In the genomic region with DNA sequence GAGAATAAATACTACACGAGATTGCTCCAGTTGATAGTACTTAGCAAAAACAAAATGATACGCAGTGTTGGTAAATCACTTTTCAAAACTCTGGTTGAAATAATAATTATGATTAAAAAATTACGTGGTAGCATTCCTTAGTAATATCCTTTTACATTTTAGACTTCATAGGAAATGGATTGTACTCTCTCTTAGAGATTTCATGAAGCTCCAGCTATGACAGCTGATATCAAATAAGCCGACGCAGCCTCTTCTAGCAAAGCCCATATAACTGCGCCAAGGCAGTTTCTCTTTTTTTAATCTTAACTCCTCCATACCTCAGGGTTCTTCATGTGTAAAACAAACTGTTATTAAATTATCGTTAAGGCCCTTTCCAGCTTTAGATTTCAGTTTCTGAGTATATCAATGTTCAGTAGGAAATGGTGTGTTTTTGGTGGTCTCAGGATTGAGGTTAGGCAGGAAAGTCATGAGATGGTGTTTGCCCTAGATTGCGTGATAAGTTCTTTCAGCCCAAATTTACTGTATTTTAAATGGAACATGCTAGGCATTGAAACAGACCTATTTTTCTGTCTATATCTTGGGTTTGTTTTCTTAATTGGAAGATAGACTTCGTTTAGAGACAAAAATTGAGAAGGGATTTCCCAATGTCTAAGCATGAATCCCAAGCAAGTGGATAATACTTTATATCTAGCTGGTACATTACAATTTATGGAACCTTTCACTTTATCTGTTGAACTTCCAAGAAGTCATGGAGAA, we compare ENCODE assay signal across 8 cellular contexts. TPM values are rescaled to one million over a fixed set of nuclear protein-coding genes. Genes with fewer than 3 reads are reported as not detected.
DNase-seq lines count a peak whose midpoint lies in the region; ATAC-seq and TF ChIP-seq lines count a peak whose summit lies in the region.

No MANE protein-coding gene starts in this region.

- peak overlapping the region; percentile 99 for H3K27ac ChIP-seq in left ventricle myocardium inferior (replicated peaks)
- no peak overlapping the region for H3K27ac ChIP-seq in aorta (ENCODE audit: low read depth in 1 of 2, low read length in 2 of 2)

- H3K27me3 ChIP-seq in left ventricle myocardium inferior (ENCODE audit: low read depth) (no peaks in the 10 kb centered on the region), aorta (ENCODE audit: control insufficient read depth in 1 of 2, insufficient read depth in 2 of 2, low read length in 1 of 2) (no peaks in the 10 kb centered on the region)

- TF ChIP-seq CTCF in left ventricle myocardium inferior (IDR thresholded peaks at IDR 0.05; ENCODE audit: borderline replicate concordance) (no peak), MCF 10A (IDR thresholded peaks at IDR 0.05; ENCODE audit: unreplicated experiment) (no peak)

- H3K36me3 Mint-ChIP-seq in MCF 10A (ENCODE audit: insufficient read depth, unreplicated experiment): peaks cover 21% of the 10 kb centered on the region

- H3K27ac Mint-ChIP-seq in MCF 10A (ENCODE audit: low read depth, unreplicated experiment): peak overlapping the region; percentile 95

- intact Hi-C loops in left ventricle myocardium inferior (cut with micrococcal nuclease) (no loop called here), Right ventricle myocardium inferior (cut with DNase I) (loop anchor here (2.0 kb wide), 1 partner anchor 86 kb away; no protein-coding TSS in a partner anchor), MCF 10A (cut with micrococcal nuclease) (no loop called here), aorta (cut with DNase I) (no loop called here)

- POLR2A ChIA-PET in MCF 10A (lab: Yijun Ruan, JAX): interaction anchor here (0.6 to 7.8 kb wide), 6 partner anchors 14 to 267 kb away, joined by 4 to 92 read pairs (median 5); a partner anchor contains a TSS

- H3K9me3 ChIP-seq in left ventricle myocardium inferior (replicated peaks): no peaks in the 10 kb centered on the region
- H3K9me3 ChIP-seq in aorta (ENCODE audit: control insufficient read depth, low read length): no peaks in the 10 kb centered on the region

- H3K4me1 ChIP-seq in left ventricle myocardium inferior (peaks cover 54% of the 10 kb centered on the region), aorta (ENCODE audit: control insufficient read depth in 1 of 2, insufficient read depth in 2 of 2, low read length in 2 of 2) (peaks cover 0 to 4% of the 10 kb centered on the region in 2 donors)

- CTCF ChIA-PET in MCF 10A (lab: Yijun Ruan, JAX): interaction anchor here (0.6 to 3.4 kb wide), 4 partner anchors 17 to 1598 kb away, joined by 3 to 22 read pairs (median 3); no protein-coding TSS in a partner anchor

- peaks cover 10% of the 10 kb centered on the region for H3K36me3 ChIP-seq in left ventricle myocardium inferior
- no peaks in the 10 kb centered on the region for H3K36me3 ChIP-seq in aorta (ENCODE audit: control insufficient read depth in 1 of 2, insufficient read depth in 2 of 2, low read length in 1 of 2)

- H3K9me3 Mint-ChIP-seq in MCF 10A (ENCODE audit: unreplicated experiment): no peaks in the 10 kb centered on the region

- BruUV-seq in MCF 10A (replicated peaks; lab: Mats Ljungman, UMichigan): TSS peak; percentile 54

- ATAC-seq in Right ventricle myocardium inferior: no peak
- no peak for ATAC-seq in aorta (ENCODE audit: low FRiP score)
- ATAC-seq in GM19452 (IDR thresholded peaks at IDR 0.05; ENCODE audit: unreplicated experiment): no peak

- no peak for DNase-seq in left ventricle myocardium inferior
- no peak for DNase-seq in Right ventricle myocardium inferior (ENCODE audit: missing footprints)
- no peak for DNase-seq in MCF 10A (ENCODE audit: unreplicated experiment)
- peak; percentile 55 for DNase-seq in midbrain (lab: John Stamatoyannopoulos, UW)
- no peak for DNase-seq in aorta
- no peak for DNase-seq in GF-D8 (lab: John Stamatoyannopoulos, UW)
- no peak for DNase-seq in AG08395 (ENCODE audit: low spot score)

- no peaks in the 10 kb centered on the region for H3K27me3 Mint-ChIP-seq in MCF 10A (ENCODE audit: insufficient read depth, unreplicated experiment)

- H3K4me1 Mint-ChIP-seq in MCF 10A (ENCODE audit: insufficient read depth, unreplicated experiment): peaks cover 26% of the 10 kb centered on the region

- H3K4me3 Mint-ChIP-seq in MCF 10A (ENCODE audit: unreplicated experiment): peak overlapping the region; percentile 86

- WGBS in aorta, 2 donors: 47 to 49% methylated on average over 9 of the region's 9 CpGs

- H3K4me3 ChIP-seq in left ventricle myocardium inferior (peak overlapping the region; percentile 92), aorta (ENCODE audit: low read length in 2 of 2) (peak overlapping the region; percentile 18 to 98)

RNA-seq across cellular contexts. Expression of a gene that starts 0.9 kb away (rescaled TPM):
- total RNA-seq in left ventricle myocardium inferior: 509 TPM
- total RNA-seq in Right ventricle myocardium inferior: 547 TPM
- total RNA-seq in MCF 10A (2022): 39.7 and 53.7 TPM in 2 replicates
- 100 to 1,000 TPM in 1 of 2 donors, 10 to 100 TPM in 1; 99.2 to 178 TPM for total RNA-seq in aorta
- 100 to 1,000 TPM in 1 of 2 donors, 10 to 100 TPM in 1; 87.9 to 165 TPM for polyA plus RNA-seq in aorta
